14 cellular contexts compared by ENCODE assay signal in genomic region chr17:60115364-60115763, GRCh38. TPM values are rescaled to one million over a fixed set of nuclear protein-coding genes. Genes with fewer than 3 reads are reported as not detected.
"Had no signal": no experiment of that assay in that cellular context is flagged by ENCODE, and none has a peak within 500 bp of the region (broad histone marks: within the 10 kb centered on the region; RNA-seq: fewer than 3 reads in every experiment).

No MANE protein-coding gene starts in this region.

RNA-seq across cellular contexts. Expression of gene CA4, which starts 34.4 kb away (rescaled TPM):
- total RNA-seq: activated B cell treated with CpG ODN at 0.5 μM for 24 hours; activated CD4-positive, alpha-beta memory T cell treated with anti-CD3 and anti-CD28 coated beads for 36 hours; activated CD4-positive, alpha-beta memory T cell treated with anti-CD3 and anti-CD28 coated beads, Interleukin-2, amount 10 ng/mL, durations not matched to agents 7 days and 5 days; activated CD4-positive, alpha-beta T cell treated with anti-CD3 and anti-CD28 coated beads for 36 hours; activated CD4-positive, alpha-beta T cell treated with anti-CD3 and anti-CD28 coated beads, Interleukin-2, amount 10 ng/mL, durations not matched to agents 24 days and 14 days; activated CD4-positive, alpha-beta T cell treated with anti-CD3 and anti-CD28 coated beads, Interleukin-2, amount 10 ng/mL, durations not matched to agents 7 days and 5 days; activated CD8-positive, alpha-beta memory T cell treated with anti-CD3 and anti-CD28 coated beads for 36 hours; activated CD8-positive, alpha-beta memory T cell treated with anti-CD3 and anti-CD28 coated beads, Interleukin-2, amount 10 ng/mL, durations not matched to agents 7 days and 5 days; activated CD8-positive, alpha-beta T cell treated with anti-CD3 and anti-CD28 coated beads for 36 hours; activated CD8-positive, alpha-beta T cell treated with anti-CD3 and anti-CD28 coated beads, Interleukin-2, amount 10 ng/mL, durations not matched to agents 7 days and 5 days; T-cell; T-helper 1 cell treated with Interleukin-12 subunit alpha and Interleukin-12 subunit beta and Interleukin-4 antibody, amounts not matched to agents 30 ng/mL and 1 ng/mL, for 36 hours; T-helper 17 cell; T-helper 2 cell treated with Interferon-gamma antibody and Interleukin-4, amounts not matched to agents 100 ng/mL and 5 ng/mL, for 36 hours had no signal
